ENCODE assay signal across 32 cellular contexts in the genomic region with DNA sequence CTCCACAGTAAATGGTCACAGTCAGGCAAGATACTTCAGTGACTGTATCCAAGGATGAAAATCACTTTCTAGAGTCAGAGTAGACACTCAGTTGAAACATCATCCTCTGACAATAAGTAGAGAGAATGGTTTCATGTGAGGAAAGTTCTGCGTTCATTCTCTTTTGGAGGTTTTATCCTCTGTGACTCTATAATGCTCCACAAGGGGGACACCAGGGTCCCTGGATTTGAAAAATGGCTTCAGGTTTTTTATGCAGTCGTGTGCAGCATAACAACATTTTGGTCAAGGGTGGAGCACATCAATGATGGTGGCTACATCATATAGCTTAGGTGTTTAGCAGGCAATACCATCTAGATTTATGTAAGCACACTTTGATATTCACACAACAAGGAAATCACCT. TPM values are rescaled to one million over a fixed set of nuclear protein-coding genes. Genes with fewer than 3 reads are reported as not detected.
A peak's percentile ranks its signal among the peaks of the same experiment; 100 is the strongest.
DNase-seq lines count a peak whose midpoint lies in the region; ATAC-seq, FAIRE-seq and TF ChIP-seq lines count a peak whose summit lies in the region.
"Had no signal": no experiment of that assay in that cellular context is flagged by ENCODE, and none has a peak within 500 bp of the region (broad histone marks: within the 10 kb centered on the region; RNA-seq: fewer than 3 reads in every experiment).

No MANE protein-coding gene starts in this region.

- H4K20me1 ChIP-seq in SK-N-SH (ENCODE audit: insufficient read depth) (no peaks in the 10 kb centered on the region), K562 (replicated peaks; ENCODE audit: control insufficient read depth, insufficient read depth, low read length) (no peaks in the 10 kb centered on the region)

- H2AFZ ChIP-seq in SK-N-SH (ENCODE audit: low read depth) (no peak overlapping the region), K562 (ENCODE audit: low read depth, low read length) (no peak overlapping the region)

- H3K4me1 ChIP-seq in SK-N-SH (ENCODE audit: control insufficient read depth in 1 of 2, insufficient read depth in 2 of 2, low read depth in 1 of 2, low read length in 1 of 2) (no peaks in the 10 kb centered on the region), K562 (replicated peaks in 1 of 2; ENCODE audit: control insufficient read depth in 2 of 2, insufficient read depth in 2 of 2, low read length in 2 of 2) (no peaks in the 10 kb centered on the region)
- H3K4me1 ChIP-seq: esophagus squamous epithelium, gastrocnemius medialis, pancreas, sigmoid colon had no signal

- WGBS in SK-N-SH (ENCODE audit: low lambda C conversion rate) = 50% methylated on average over 2 of the region's 2 CpGs
- 23% methylated on average over 2 of the region's 2 CpGs for WGBS in K562 (ENCODE audit: insufficient coverage, low coverage, missing lambda C conversion rate)

- H3K27me3 ChIP-seq in SK-N-SH (ENCODE audit: insufficient read depth) (no peaks in the 10 kb centered on the region), K562 (ENCODE audit: control insufficient read depth in 2 of 2, insufficient read depth in 2 of 2, low read length in 2 of 2) (no peaks in the 10 kb centered on the region)
- H3K27me3 ChIP-seq: esophagus squamous epithelium, gastrocnemius medialis, pancreas, sigmoid colon had no signal

- H3K9me3 Mint-ChIP-seq in HFFc6 = 0 out of 2 replicates have a peak, but pooled peaks cover 4% of the 10 kb centered on the region
- H3K9me3 Mint-ChIP-seq in activated T-cell treated with anti-CD3 and anti-CD28 coated beads, Interleukin-2, amount 50 U/mL, for 72 hours = peaks cover 1% of the 10 kb centered on the region in 2 donors
- H3K9me3 Mint-ChIP-seq: activated CD8-positive, alpha-beta T cell treated with anti-CD3 and anti-CD28 coated beads for 36 hours; brain had no signal

- DNase-seq in SK-N-SH (no peak), HFFc6 (no peak), K562 (ENCODE audit: extremely low read depth in 1 of 4, low spot score in 3 of 4) (peak in 2 of 4 experiments; percentile 16 to 33), retinal pigment epithelial cell (ENCODE audit: low read depth) (no peak)
- no peak for DNase-seq in activated T-cell treated with anti-CD3 and anti-CD28 coated beads, Interleukin-2, amount 50 U/mL, for 72 hours
- no peak for DNase-seq in activated naive CD4-positive, alpha-beta T cell (lab: John Stamatoyannopoulos, UW)
- DNase-seq: ACHN; activated CD4-positive, CD25-positive, alpha-beta regulatory T cell treated with anti-CD3 and anti-CD28 coated beads, Interleukin-2, amount 50 U/mL, for 72 hours; activated CD8-positive, alpha-beta T cell treated with anti-CD3 and anti-CD28 coated beads for 36 hours; activated gamma-delta T cell treated with Interleukin-2 at 50 U/mL for 16 hours; C1 segment of cervical spinal cord; effector memory CD4-positive, alpha-beta T cell; EL; esophagus squamous epithelium; gastrocnemius medialis; hypothalamus; left ventricle myocardium inferior; MV-4-11; naive thymus-derived CD8-positive, alpha-beta T cell; NCI-H187; NCI-H345; pancreas; sigmoid colon; stimulated activated naive CD8-positive, alpha-beta T cell treated with anti-CD3 and anti-CD28 coated beads, Interleukin-15, Interleukin-2, amounts not matched to agents 100 U/mL and 50 U/mL, for 24 hours; T-helper 1 cell had no signal

- H3K27me3 Mint-ChIP-seq in HFFc6 (ENCODE audit: insufficient read depth) = no peaks in the 10 kb centered on the region
- H3K27me3 Mint-ChIP-seq in activated T-cell treated with anti-CD3 and anti-CD28 coated beads, Interleukin-2, amount 50 U/mL, for 72 hours (ENCODE audit: low read depth) = no peaks in the 10 kb centered on the region
- H3K27me3 Mint-ChIP-seq: activated CD8-positive, alpha-beta T cell treated with anti-CD3 and anti-CD28 coated beads for 36 hours; brain; naive thymus-derived CD8-positive, alpha-beta T cell had no signal

- no peaks in the 10 kb centered on the region for H3K36me3 Mint-ChIP-seq in HFFc6 (ENCODE audit: low read depth)
- no peaks in the 10 kb centered on the region for H3K36me3 Mint-ChIP-seq in activated T-cell treated with anti-CD3 and anti-CD28 coated beads, Interleukin-2, amount 50 U/mL, for 72 hours (ENCODE audit: insufficient read depth in 2 of 2)
- H3K36me3 Mint-ChIP-seq: brain; naive thymus-derived CD8-positive, alpha-beta T cell had no signal

- no peaks in the 10 kb centered on the region for H3K9me1 ChIP-seq in K562 (ENCODE audit: control insufficient read depth, insufficient read depth, low read length)

- H3K9me3 ChIP-seq in SK-N-SH (no peaks in the 10 kb centered on the region), K562 (replicated peaks; ENCODE audit: control insufficient read depth, insufficient read depth, low read depth, low read length) (no peaks in the 10 kb centered on the region)
- H3K9me3 ChIP-seq: esophagus squamous epithelium, gastrocnemius medialis, left ventricle myocardium inferior, pancreas, sigmoid colon, thoracic aorta had no signal

- no peak overlapping the region for H3K4me3 Mint-ChIP-seq in HFFc6
- no peak overlapping the region for H3K4me3 Mint-ChIP-seq in activated T-cell treated with anti-CD3 and anti-CD28 coated beads, Interleukin-2, amount 50 U/mL, for 72 hours
- H3K4me3 Mint-ChIP-seq: activated CD8-positive, alpha-beta T cell treated with anti-CD3 and anti-CD28 coated beads for 36 hours; brain; naive thymus-derived CD8-positive, alpha-beta T cell had no signal

- H3K4me3 ChIP-seq in SK-N-SH (ENCODE audit: low read depth in 2 of 2, low read length in 1 of 2) (no peak overlapping the region), K562 (no peak overlapping the region), retinal pigment epithelial cell (ENCODE audit: low read length) (no peak overlapping the region)
- H3K4me3 ChIP-seq: esophagus squamous epithelium, gastrocnemius medialis, left ventricle myocardium inferior, pancreas, sigmoid colon, thoracic aorta had no signal

- no peak overlapping the region for H3K27ac Mint-ChIP-seq in HFFc6
- H3K27ac Mint-ChIP-seq in activated T-cell treated with anti-CD3 and anti-CD28 coated beads, Interleukin-2, amount 50 U/mL, for 72 hours = no peak overlapping the region
- H3K27ac Mint-ChIP-seq: activated CD8-positive, alpha-beta T cell treated with anti-CD3 and anti-CD28 coated beads for 36 hours; brain had no signal

- in situ Hi-C loops in K562 (cut with MboI) = no loop called here

- H3K9me2 ChIP-seq in SK-N-SH = no peaks in the 10 kb centered on the region

- H3K9ac ChIP-seq in SK-N-SH (no peak overlapping the region), K562 (ENCODE audit: insufficient read depth in 1 of 2, low read depth in 2 of 2, low read length in 2 of 2) (no peak overlapping the region)
- H3K9ac ChIP-seq: KMS-11 had no signal

- POLR2A ChIA-PET in SK-N-SH (lab: Yijun Ruan, JAX) = no interaction called here
- POLR2A ChIA-PET in K562 (lab: Yijun Ruan, JAX) = interaction anchor here (1.3 kb wide), 1 partner anchor 9 kb away, joined by 6 read pairs; no protein-coding TSS in a partner anchor

- H3K36me3 ChIP-seq in SK-N-SH (replicated peaks in 1 of 2; ENCODE audit: control insufficient read depth in 1 of 2, insufficient read depth in 2 of 2, low read length in 1 of 2) (no peaks in the 10 kb centered on the region), K562 (ENCODE audit: control insufficient read depth, insufficient read depth, low read length) (no peaks in the 10 kb centered on the region)
- H3K36me3 ChIP-seq: esophagus squamous epithelium, gastrocnemius medialis, left ventricle myocardium inferior, pancreas, sigmoid colon, thoracic aorta had no signal

- H3F3A ChIP-seq in SK-N-SH (replicated peaks; ENCODE audit: insufficient read depth) = peaks cover 2% of the 10 kb centered on the region

- TF ChIP-seq POLR2A in K562 (conservative IDR thresholded peaks at IDR 0.05) = no peak

- TF ChIP-seq CTCF in SK-N-SH (IDR thresholded peaks at IDR 0.05) (peak; percentile 18; the same call in 1 of the 2 replicates), HFFc6 (IDR thresholded peaks at IDR 0.05) (peak; percentile 32), K562 (IDR thresholded peaks at IDR 0.05 in 2 of 3, conservative IDR thresholded peaks at IDR 0.05 in 1 of 3; ENCODE audit: insufficient read depth in 2 of 3, low read depth in 1 of 3, low read length in 3 of 3) (peak; percentile 36 to 55 (median 50); a peak in 4 of 6 replicates), retinal pigment epithelial cell (conservative IDR thresholded peaks at IDR 0.05; ENCODE audit: low read depth, low read length) (peak; percentile 8)

- TF ChIP-seq EP300 in SK-N-SH (IDR thresholded peaks at IDR 0.05; ENCODE audit: borderline replicate concordance in 1 of 2, low read depth in 1 of 2, low read length in 1 of 2) (no peak), K562 (IDR thresholded peaks at IDR 0.05; ENCODE audit: low read length) (no peak)

- BruUV-seq in K562 (replicated peaks; lab: Mats Ljungman, UMichigan) = no TSS peak

- peak; percentile 22 for TF ChIP-seq RAD21 in SK-N-SH (IDR thresholded peaks at IDR 0.05; ENCODE audit: low read length)
- peak in 1 of 2 experiments; percentile 36; a peak in 2 of 4 replicates for TF ChIP-seq RAD21 in K562 (CRISPR knock-in tag; conservative IDR thresholded peaks at IDR 0.05 in 1 of 2, IDR thresholded peaks at IDR 0.05 in 1 of 2)

- no peaks in the 10 kb centered on the region for H3K79me2 ChIP-seq in SK-N-SH (ENCODE audit: insufficient read depth)
- no peaks in the 10 kb centered on the region for H3K79me2 ChIP-seq in K562 (ENCODE audit: control insufficient read depth, insufficient read depth, low read length)

- intact Hi-C loops in K562 (cut with micrococcal nuclease) = no loop called here

- CTCF ChIA-PET in SK-N-SH (lab: Yijun Ruan, JAX) (interaction anchor here (0.9 to 1.8 kb wide), 3 partner anchors 9 to 150 kb away, joined by 3 to 5 read pairs (median 4); no protein-coding TSS in a partner anchor), K562 (lab: Yijun Ruan, JAX; ENCODE audit: low intra/inter-chr PET ratio) (no interaction called here)

- ATAC-seq in SK-N-SH treated with all-trans-retinoic acid at 6 μM for 48 hours (no peak), K562 (peak; percentile 81), GM18858 (IDR thresholded peaks at IDR 0.05; ENCODE audit: unreplicated experiment) (no peak)
- ATAC-seq in activated T-cell treated with anti-CD3 and anti-CD28 coated beads, Interleukin-2, amount 50 U/mL, for 72 hours (replicated peaks in 1 of 2) = no peak
- ATAC-seq: activated CD8-positive, alpha-beta T cell treated with anti-CD3 and anti-CD28 coated beads for 36 hours; gastrocnemius medialis; naive thymus-derived CD8-positive, alpha-beta T cell; pancreas; stimulated activated naive CD8-positive, alpha-beta T cell treated with anti-CD3 and anti-CD28 coated beads, Interleukin-15, Interleukin-2, amounts not matched to agents 100 U/mL and 50 U/mL, for 24 hours had no signal

- H3K4me2 ChIP-seq in SK-N-SH (no peak overlapping the region), K562 (ENCODE audit: insufficient read depth, low read length) (no peak overlapping the region)
- H3K4me2 ChIP-seq: KMS-11 had no signal

- H3K4me1 Mint-ChIP-seq in HFFc6 (ENCODE audit: low read depth) = peaks cover 8% of the 10 kb centered on the region
- no peaks in the 10 kb centered on the region for H3K4me1 Mint-ChIP-seq in activated T-cell treated with anti-CD3 and anti-CD28 coated beads, Interleukin-2, amount 50 U/mL, for 72 hours (ENCODE audit: low read depth)
- H3K4me1 Mint-ChIP-seq: brain had no signal

- no peak overlapping the region for H3K27ac ChIP-seq in SK-N-SH (ENCODE audit: low read depth in 2 of 2, low read length in 1 of 2)
- no peak overlapping the region for H3K27ac ChIP-seq in K562 (ENCODE audit: extremely low read depth, low read depth, low read length)
- H3K27ac ChIP-seq: esophagus squamous epithelium, gastrocnemius medialis, KMS-11, left ventricle myocardium inferior, pancreas, sigmoid colon, thoracic aorta had no signal

- FAIRE-seq in K562 (lab: Jason Lieb, UNC) = no peak
- FAIRE-seq: HTR-8/SVneo, pancreas, RCC 7860 had no signal

RNA-seq across cellular contexts. Expression of a gene that starts 40.4 kb away (rescaled TPM):
- polyA plus RNA-seq in SK-N-SH (2012; rRNA removed) (32.2 and 39.6 TPM in 2 replicates), K562 (2011; rRNA removed) (33.5 and 50.7 TPM in 2 replicates), K562 (2014; fragmentation: Illumina TruSeq; extraction: Trizol) (19.7 and 20.8 TPM in 2 replicates), K562 (2014; fragmentation: Nextera tagmentation; extraction: Ambion mirVana) (10 to 100 TPM; 28.0 to 30.0 TPM), K562 (2014; rRNA removed) (21.0 and 25.4 TPM in 2 replicates)
- polyA plus RNA-seq in SK-N-SH (2012; cell fraction: cytosol; rRNA removed) = 31.3 and 33.9 TPM in 2 replicates
- polyA plus RNA-seq in SK-N-SH (2012; cell fraction: nucleus; rRNA removed) = 45.5 and 80.4 TPM in 2 replicates
- total RNA-seq in HFFc6 (2021; fragmentation: NEBNext Ultra II Directional; extraction: Animal tissue kit (Norgen Biotek cat#: 25700)) = 10 to 100 TPM; 15.4 to 19.3 (median 18.0) TPM
- 34.8 and 104 TPM in 2 replicates for total RNA-seq in K562 (2011; cell fraction: chromatin; rRNA removed; ENCODE audit: low replicate concordance)
- total RNA-seq in K562 (2011; cell fraction: nucleolus; rRNA removed) = 31.2 and 37.4 TPM in 2 replicates
- total RNA-seq in K562 (2011; cell fraction: nucleoplasm; rRNA removed) = 66.2 and 100 TPM in 2 replicates
- total RNA-seq in K562 (2014; rRNA removed) (17.6 and 21.4 TPM in 2 replicates), K562 (2014; rRNA removed; fragmentation: Illumina TruSeq; extraction: Trizol) (28.0 and 31.5 TPM in 2 replicates), K562 (2015; rRNA removed; fragmentation: Illumina TruSeq; extraction: Trizol) (21.3 and 23.4 TPM in 2 replicates), K562 (2021) (23.2 and 27.3 TPM in 2 replicates)
- 16.2 and 21.6 TPM in 2 replicates for polyA plus RNA-seq in K562 (2011; cell fraction: cytosol; rRNA removed)
- polyA plus RNA-seq in K562 (2011; cell fraction: nucleus; rRNA removed) = 43.6 and 53.0 TPM in 2 replicates
- 17.1 and 19.9 TPM in 2 replicates for polyA plus RNA-seq in K562 (2012)
- 39.1 and 55.1 TPM in 2 replicates for polyA minus RNA-seq in K562 (2011; rRNA and poly(A)+ RNA removed)
- 16.4 and 23.4 TPM in 2 replicates for polyA minus RNA-seq in K562 (2011; cell fraction: cytosol; rRNA and poly(A)+ RNA removed)
- 22.3 and 30.7 TPM in 2 replicates for polyA minus RNA-seq in K562 (2011; cell fraction: nucleus; rRNA and poly(A)+ RNA removed)
- 10 to 100 TPM; 25.6 to 31.8 TPM for total RNA-seq in activated T-cell treated with anti-CD3 and anti-CD28 coated beads, Interleukin-2, amount 50 U/mL, for 72 hours
